12 cellular contexts compared by ENCODE assay signal in genomic region chr5:172659570-172659908, GRCh38. TPM values are rescaled to one million over a fixed set of nuclear protein-coding genes. Genes with fewer than 3 reads are reported as not detected.
A peak's percentile ranks its signal among the peaks of the same experiment; 100 is the strongest.
DNase-seq lines count a peak whose midpoint lies in the region; ATAC-seq and TF ChIP-seq lines count a peak whose summit lies in the region.
"Had no signal": no experiment of that assay in that cellular context is flagged by ENCODE, and none has a peak within 500 bp of the region (broad histone marks: within the 10 kb centered on the region; RNA-seq: fewer than 3 reads in every experiment).

No MANE protein-coding gene starts in this region.

- H2AFZ ChIP-seq in Karpas-422 (ENCODE audit: low read length), result no peak overlapping the region

- no peaks in the 10 kb centered on the region for H3K4me1 Mint-ChIP-seq in stimulated activated memory B cell treated with anti-CD40 and anti-IgM and Interleukin-4, amounts not matched to agents 10 μg/mL and 1 μg/mL and 100 μg/mL, for 72 hours

- no peak for DNase-seq in colonic mucosa
- no peak for DNase-seq in lung (ENCODE audit: low spot score)
- DNase-seq in GM13977 (ENCODE audit: low spot score), result no peak
- no peak for DNase-seq in Karpas-422
- DNase-seq in activated CD4-positive, alpha-beta T cell treated with anti-CD3 and anti-CD28 coated beads for 48 hours, result no peak
- DNase-seq: CD8-positive, alpha-beta T cell; effector CD4-positive, alpha-beta T cell; NK-92 treated with Interleukin-12 subunit alpha and Interleukin-12 subunit beta, amount 100 ng/mL, for 24 hours; stimulated activated naive CD8-positive, alpha-beta T cell treated with anti-CD3 and anti-CD28 coated beads, Interleukin-15, Interleukin-2, amounts not matched to agents 100 U/mL and 50 U/mL, for 24 hours had no signal

- H3K4me3 Mint-ChIP-seq in stimulated activated memory B cell treated with anti-CD40 and anti-IgM and Interleukin-4, amounts not matched to agents 10 μg/mL and 1 μg/mL and 100 μg/mL, for 72 hours, result no peak overlapping the region
- H3K4me3 Mint-ChIP-seq: CD8-positive, alpha-beta T cell had no signal

- H3K27ac Mint-ChIP-seq in stimulated activated memory B cell treated with anti-CD40 and anti-IgM and Interleukin-4, amounts not matched to agents 10 μg/mL and 1 μg/mL and 100 μg/mL, for 72 hours, result no peak overlapping the region
- H3K27ac Mint-ChIP-seq: CD8-positive, alpha-beta T cell had no signal

- H3K9me3 ChIP-seq in HUES48 (ENCODE audit: control insufficient read depth, insufficient read depth, low read length), result peaks cover 11% of the 10 kb centered on the region; the same call in 1 of the 2 replicates
- H3K9me3 ChIP-seq in colonic mucosa, result no peaks in the 10 kb centered on the region
- peaks cover 0 to 12% of the 10 kb centered on the region in 2 donors for H3K9me3 ChIP-seq in lung (ENCODE audit: control insufficient read depth in 2 of 2, insufficient read depth in 1 of 2, low read length in 1 of 2)
- H3K9me3 ChIP-seq in Karpas-422 (ENCODE audit: low read length), result no peaks in the 10 kb centered on the region

- H3K36me3 ChIP-seq in HUES48 (ENCODE audit: control insufficient read depth, insufficient read depth, low read length) (no peaks in the 10 kb centered on the region), colonic mucosa (no peaks in the 10 kb centered on the region), lung (ENCODE audit: control insufficient read depth in 2 of 2, insufficient read depth in 2 of 2, low read length in 2 of 2) (no peaks in the 10 kb centered on the region), Karpas-422 (ENCODE audit: insufficient read depth, low read length) (no peaks in the 10 kb centered on the region)

- ATAC-seq in lung (ENCODE audit: insufficient read depth, low FRiP score) (no peak), GM21390 (IDR thresholded peaks at IDR 0.05; ENCODE audit: unreplicated experiment) (no peak)
- peak; percentile 8 for ATAC-seq in stimulated activated memory B cell treated with anti-CD40 and anti-IgM and Interleukin-4, amounts not matched to agents 10 μg/mL and 1 μg/mL and 100 μg/mL, for 72 hours
- ATAC-seq: CD8-positive, alpha-beta T cell had no signal

- H3K9ac ChIP-seq in HUES48 (ENCODE audit: low read depth, low read length) (no peak overlapping the region), colonic mucosa (ENCODE audit: low read depth in 2 of 2, low read length in 2 of 2) (peak overlapping the region in 1 of 2 donors; percentile 80), Karpas-422 (ENCODE audit: low read length) (no peak overlapping the region)

- peaks cover 8% of the 10 kb centered on the region for H3K36me3 Mint-ChIP-seq in stimulated activated memory B cell treated with anti-CD40 and anti-IgM and Interleukin-4, amounts not matched to agents 10 μg/mL and 1 μg/mL and 100 μg/mL, for 72 hours
- H3K36me3 Mint-ChIP-seq: CD8-positive, alpha-beta T cell had no signal

- intact Hi-C loops in colonic mucosa (cut with DNase I), result no loop called here

- no peak for TF ChIP-seq CTCF in colonic mucosa (IDR thresholded peaks at IDR 0.05)
- TF ChIP-seq CTCF in lung (IDR thresholded peaks at IDR 0.05; ENCODE audit: control extremely low read depth, extremely low read depth), result no peak
- TF ChIP-seq CTCF in GM13977 (IDR thresholded peaks at IDR 0.05; ENCODE audit: extremely low read depth, insufficient read depth, missing control alignments), result no peak

- no peak overlapping the region for H3K4me2 ChIP-seq in Karpas-422 (ENCODE audit: low read depth, low read length, poor library complexity, severe bottlenecking)

- H3K79me2 ChIP-seq in Karpas-422 (ENCODE audit: low read length), result no peaks in the 10 kb centered on the region

- H3K27me3 ChIP-seq in HUES48 (ENCODE audit: control insufficient read depth, insufficient read depth, low read length), result no peaks in the 10 kb centered on the region
- H3K27me3 ChIP-seq in colonic mucosa, result no peaks in the 10 kb centered on the region
- H3K27me3 ChIP-seq in lung (ENCODE audit: control insufficient read depth, insufficient read depth), result no peaks in the 10 kb centered on the region
- no peaks in the 10 kb centered on the region for H3K27me3 ChIP-seq in Karpas-422 (ENCODE audit: low read length)

- H3K4me3 ChIP-seq in HUES48 (ENCODE audit: low read depth, low read length), result no peak overlapping the region
- H3K4me3 ChIP-seq in colonic mucosa, result no peak overlapping the region
- H3K4me3 ChIP-seq in lung, result no peak overlapping the region
- no peak overlapping the region for H3K4me3 ChIP-seq in Karpas-422 (ENCODE audit: low read length)

- H3K4me1 ChIP-seq in HUES48 (ENCODE audit: control insufficient read depth, insufficient read depth, low read length), result peaks cover 7% of the 10 kb centered on the region
- peaks cover 21% of the 10 kb centered on the region for H3K4me1 ChIP-seq in colonic mucosa
- peaks cover 10 to 24% of the 10 kb centered on the region in 2 donors for H3K4me1 ChIP-seq in lung (ENCODE audit: control insufficient read depth in 2 of 2, insufficient read depth in 2 of 2, low read length in 2 of 2)
- H3K4me1 ChIP-seq in Karpas-422 (ENCODE audit: low read length), result no peaks in the 10 kb centered on the region

- H4K20me1 ChIP-seq in Karpas-422 (ENCODE audit: insufficient read depth, low read depth, low read length), result no peaks in the 10 kb centered on the region

- H3K27ac ChIP-seq in HUES48 (ENCODE audit: low read depth, low read length), result peak overlapping the region; percentile 75
- H3K27ac ChIP-seq in colonic mucosa, result peak overlapping the region; percentile 72
- peak overlapping the region; percentile 89 for H3K27ac ChIP-seq in lung (ENCODE audit: low read depth in 1 of 2, low read length in 1 of 2)
- H3K27ac ChIP-seq in Karpas-422 (ENCODE audit: low read length), result no peak overlapping the region

- H3K9me2 ChIP-seq in Karpas-422 (replicated peaks; ENCODE audit: insufficient read depth, low read length), result no peaks in the 10 kb centered on the region

- H3K9me3 Mint-ChIP-seq in stimulated activated memory B cell treated with anti-CD40 and anti-IgM and Interleukin-4, amounts not matched to agents 10 μg/mL and 1 μg/mL and 100 μg/mL, for 72 hours, result peaks cover 15% of the 10 kb centered on the region

- H3K27me3 Mint-ChIP-seq in stimulated activated memory B cell treated with anti-CD40 and anti-IgM and Interleukin-4, amounts not matched to agents 10 μg/mL and 1 μg/mL and 100 μg/mL, for 72 hours, result peaks cover 78% of the 10 kb centered on the region

- in situ Hi-C loops in GM13977 (cut with MboI; ENCODE audit: low pct_unique_long_range_greater_than_20kb, low sequenced_read_pairs, unreplicated experiment), result no loop called here

RNA-seq across cellular contexts. Expression of gene NEURL1B, which starts 18.5 kb away (rescaled TPM):
- total RNA-seq in colonic mucosa, result 10 to 100 TPM; 61.6 to 99.9 TPM
- 10 to 100 TPM; 17.5 to 26.4 TPM for total RNA-seq in lung
- 1 to 10 TPM; 5.1 to 6.0 TPM for polyA plus RNA-seq in lung
- total RNA-seq in Karpas-422 (2014; rRNA removed; shearing (Covaris generic); ENCODE audit: low replicate concordance), result not detected in 2 replicates

Comparison
In these comparisons a context has a peak if more than half of its experiments do, and no peak if none do; other contexts are left out.
1. RNA of gene NEURL1B, which starts 18.5 kb away (total RNA-seq): 61.6 to 99.9 TPM in colonic mucosa and 17.5 to 26.4 TPM in lung; not detected in Karpas-422; every median in the first group is over 10 times any median in the second.